In genomic region chr3:150870406-150870805, GRCh38 we compare ENCODE assay signal across 23 cellular contexts. TPM values are rescaled to one million over a fixed set of nuclear protein-coding genes. Genes with fewer than 3 reads are reported as not detected.
DNase-seq lines count a peak whose midpoint lies in the region; ATAC-seq and TF ChIP-seq lines count a peak whose summit lies in the region.
"Had no signal": no experiment of that assay in that cellular context is flagged by ENCODE, and none has a peak within 500 bp of the region (broad histone marks: within the 10 kb centered on the region; RNA-seq: fewer than 3 reads in every experiment).

No MANE protein-coding gene starts in this region.

- H3K27me3 ChIP-seq in mesenchymal stem cell (ENCODE audit: control insufficient read depth in 1 of 2, insufficient read depth in 1 of 2, low read length in 2 of 2), result no peaks in the 10 kb centered on the region
- H3K27me3 ChIP-seq: gastroesophageal sphincter, neural progenitor cell had no signal

- H4K91ac ChIP-seq in mesenchymal stem cell (ENCODE audit: low read length), result no peak overlapping the region

- H2BK15ac ChIP-seq in mesenchymal stem cell (ENCODE audit: low read depth, poor library complexity, severe bottlenecking), result no peak overlapping the region

- no peak overlapping the region for H2AFZ ChIP-seq in mesenchymal stem cell (ENCODE audit: low read depth, low read length)
- H2AFZ ChIP-seq: neural progenitor cell had no signal

- no peak overlapping the region for H3K14ac ChIP-seq in mesenchymal stem cell (ENCODE audit: low read length in 2 of 2)

- no peak overlapping the region for H3K18ac ChIP-seq in mesenchymal stem cell (ENCODE audit: low read depth in 1 of 2, low read length in 2 of 2)

- H3K23ac ChIP-seq in mesenchymal stem cell (ENCODE audit: low read length in 2 of 2), result no peak overlapping the region

- ATAC-seq in HG03039 (IDR thresholded peaks at IDR 0.05; ENCODE audit: unreplicated experiment), result no peak
- ATAC-seq: effector memory CD8-positive, alpha-beta T cell; gastroesophageal sphincter; right cardiac atrium had no signal

- no peaks in the 10 kb centered on the region for H3K9me3 ChIP-seq in mesenchymal stem cell (ENCODE audit: control insufficient read depth, low read length)
- H3K9me3 ChIP-seq: gastroesophageal sphincter had no signal

- no peak for TF ChIP-seq CTCF in choroid plexus epithelial cell (conservative IDR thresholded peaks at IDR 0.05; ENCODE audit: low read depth, low read length)

- H2BK12ac ChIP-seq in mesenchymal stem cell (ENCODE audit: low read length in 2 of 2), result no peak overlapping the region

- H3K4me2 ChIP-seq in mesenchymal stem cell (ENCODE audit: low read length, poor library complexity, severe bottlenecking), result no peak overlapping the region
- H3K4me2 ChIP-seq: neural progenitor cell had no signal

- H3K9ac ChIP-seq in mesenchymal stem cell (ENCODE audit: low read length), result no peak overlapping the region
- H3K9ac ChIP-seq: neural progenitor cell had no signal

- no peak overlapping the region for H3K4ac ChIP-seq in mesenchymal stem cell (ENCODE audit: low read depth in 1 of 2, low read length in 2 of 2)

- peak; percentile 36 for DNase-seq in A172 (ENCODE audit: low spot score)
- peak; percentile 43 for DNase-seq in HS-5 (ENCODE audit: low read depth)
- DNase-seq in choroid plexus epithelial cell (ENCODE audit: low read depth), result peak; percentile 27
- peak; percentile 48 for DNase-seq in mesenchymal stem cell
- no peak for DNase-seq in SHP77 (lab: John Stamatoyannopoulos, UW)
- no peak for DNase-seq in 8988T
- no peak for DNase-seq in NCI-H82 (lab: John Stamatoyannopoulos, UW)
- DNase-seq: activated CD4-positive, alpha-beta T cell treated with anti-CD3 and anti-CD28 coated beads for 48 hours; activated naive CD4-positive, alpha-beta T cell treated with Interleukin-2 at 50 U/mL for 16 hours; caudate nucleus; effector memory CD8-positive, alpha-beta T cell; NCI-H187; right cardiac atrium; stimulated activated CD4-positive, alpha-beta T cell treated with anti-CD3 and anti-CD28 coated beads, Interleukin-4, amount 100 ng/mL, for 1 hour had no signal

- WGBS in mesenchymal stem cell, result 20% methylated on average over 3 of the region's 3 CpGs

- H3K79me1 ChIP-seq in mesenchymal stem cell (replicated peaks; ENCODE audit: low read length, poor library complexity, severe bottlenecking), result no peaks in the 10 kb centered on the region

- H3K27ac ChIP-seq in mesenchymal stem cell (ENCODE audit: low read length, poor library complexity, severe bottlenecking), result peak overlapping the region; percentile 44
- H3K27ac ChIP-seq: gastroesophageal sphincter, neural progenitor cell had no signal

- no peak overlapping the region for H4K8ac ChIP-seq in mesenchymal stem cell (ENCODE audit: low read length)

- H3K4me3 ChIP-seq in choroid plexus epithelial cell (ENCODE audit: low read depth, low read length), result no peak overlapping the region
- no peak overlapping the region for H3K4me3 ChIP-seq in mesenchymal stem cell (ENCODE audit: insufficient read depth in 1 of 2, low read depth in 1 of 2, low read length in 2 of 2)
- H3K4me3 ChIP-seq: gastroesophageal sphincter, neural progenitor cell had no signal

- peaks cover 3% of the 10 kb centered on the region for H3K4me1 ChIP-seq in mesenchymal stem cell (ENCODE audit: control insufficient read depth, insufficient read depth, low read depth, low read length)
- H3K4me1 ChIP-seq: gastroesophageal sphincter had no signal

- no peaks in the 10 kb centered on the region for H3K36me3 ChIP-seq in mesenchymal stem cell (ENCODE audit: control insufficient read depth in 1 of 2, insufficient read depth in 2 of 2, low read depth in 1 of 2, low read length in 2 of 2)
- H3K36me3 ChIP-seq: gastroesophageal sphincter, neural progenitor cell had no signal

- H2BK120ac ChIP-seq in mesenchymal stem cell (ENCODE audit: low read depth, low read length), result no peak overlapping the region

- H2BK5ac ChIP-seq in mesenchymal stem cell (ENCODE audit: low read depth, low read length, poor library complexity, severe bottlenecking), result no peak overlapping the region

- no peak overlapping the region for H2AK5ac ChIP-seq in mesenchymal stem cell (ENCODE audit: low read length, severe bottlenecking)

RNA-seq across cellular contexts. Expression of gene MINDY4B, which starts 34.8 kb away (rescaled TPM):
- not detected in 2 replicates for total RNA-seq in A172 (2014; rRNA removed; shearing (Covaris generic))
- not detected for polyA plus RNA-seq in mesenchymal stem cell (2013, experiment 1 of 2)
- polyA plus RNA-seq in mesenchymal stem cell (2013, experiment 2 of 2), result not detected
- total RNA-seq: A673, gastroesophageal sphincter, MCF 10A, mesenteric fat pad, NCI-H460, OCI-LY7, right cardiac atrium had no signal
- polyA plus RNA-seq: right cardiac atrium, thymus had no signal

Comparison
In these comparisons a context has a peak if more than half of its experiments do, and no peak if none do; other contexts are left out.
1. DNase-seq: peak in A172 (single experiment), HS-5 (single experiment), choroid plexus epithelial cell (single experiment) and mesenchymal stem cell (single experiment); none in SHP77 (0 of 2), 8988T (single experiment) and NCI-H82 (single experiment).